In genomic region chr2:192202373-192202772, GRCh38 we compare ENCODE assay signal across 9 cellular contexts. TPM values are rescaled to one million over a fixed set of nuclear protein-coding genes. Genes with fewer than 3 reads are reported as not detected.
"Had no signal": no experiment of that assay in that cellular context is flagged by ENCODE, and none has a peak within 500 bp of the region (broad histone marks: within the 10 kb centered on the region; RNA-seq: fewer than 3 reads in every experiment).

No MANE protein-coding gene starts in this region.

- FAIRE-seq: G401.6, GM12878, GM12891, GM12892, GM18507, GM19239 had no signal

- ATAC-seq: GM12878 had no signal

- H3K4me3 ChIP-seq: GM12878 had no signal

- DNase-seq: GDM1, GF-D8 had no signal

RNA-seq across cellular contexts. Expression of gene TMEFF2, which starts 7.6 kb away (rescaled TPM):
- total RNA-seq: G401, GM12878 had no signal
- polyA plus RNA-seq: GM12878 had no signal
